ENCODE assay signal across 13 cellular contexts in the genomic region with DNA sequence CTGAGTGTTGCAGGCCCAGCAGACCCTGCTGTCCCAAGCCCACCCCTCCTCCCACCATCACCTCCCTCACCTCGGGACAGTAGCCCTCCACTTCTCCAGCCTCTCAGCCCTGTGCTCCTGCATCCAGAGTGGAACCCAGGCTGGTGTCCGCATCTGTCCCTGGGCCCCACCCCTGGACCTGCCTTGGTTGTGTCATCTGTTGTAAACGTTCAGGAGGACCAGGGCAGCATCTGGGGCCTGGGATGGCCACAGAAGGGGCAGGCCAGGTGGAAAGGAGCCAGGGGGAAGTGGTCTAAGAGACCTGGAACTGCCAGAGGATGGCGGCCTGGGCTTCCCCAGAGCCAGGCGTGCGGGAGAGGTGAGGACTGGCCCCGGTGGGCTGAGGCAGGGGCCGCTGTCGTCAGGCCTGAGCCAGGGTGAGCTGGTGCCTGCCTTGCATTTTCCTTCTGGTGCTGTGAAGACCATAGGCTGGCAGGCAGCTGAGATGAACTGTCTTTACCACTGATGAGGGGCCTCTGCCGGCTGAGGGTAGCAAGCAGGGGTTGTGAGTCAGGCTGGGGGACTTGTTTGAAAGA. TPM values are rescaled to one million over a fixed set of nuclear protein-coding genes. Genes with fewer than 3 reads are reported as not detected.
DNase-seq lines count a peak whose midpoint lies in the region; ATAC-seq and TF ChIP-seq lines count a peak whose summit lies in the region.
"Had no signal": no experiment of that assay in that cellular context is flagged by ENCODE, and none has a peak within 500 bp of the region (broad histone marks: within the 10 kb centered on the region; RNA-seq: fewer than 3 reads in every experiment).

No MANE protein-coding gene starts in this region.

- CTCF ChIA-PET in Caco-2 (lab: Charles Lee): interaction anchor here (0.6 kb wide), 1 partner anchor 258 kb away, joined by 3 read pairs; no protein-coding TSS in a partner anchor

- H3K36me3 ChIP-seq in Caco-2 (ENCODE audit: control insufficient read depth, insufficient read depth, low read length) (no peaks in the 10 kb centered on the region), lower lobe of right lung (peaks cover 81% of the 10 kb centered on the region)

- no peaks in the 10 kb centered on the region for H3K27me3 Mint-ChIP-seq in Caco-2 (ENCODE audit: insufficient read depth, unreplicated experiment)
- H3K27me3 Mint-ChIP-seq: activated naive CD8-positive, alpha-beta T cell had no signal

- H3K9me3 ChIP-seq in Caco-2 (no peaks in the 10 kb centered on the region), lower lobe of right lung (no peaks in the 10 kb centered on the region)

- intact Hi-C loops in Caco-2 (cut with micrococcal nuclease; ENCODE audit: unreplicated experiment): no loop called here
- intact Hi-C loops in lower lobe of right lung (cut with DNase I): no loop called here

- TSS peak; percentile 21 for BruUV-seq in Caco-2 (replicated peaks; lab: Mats Ljungman, UMichigan)

- no peaks in the 10 kb centered on the region for H3K4me1 Mint-ChIP-seq in Caco-2 (ENCODE audit: low read depth, unreplicated experiment)
- H3K4me1 Mint-ChIP-seq in stimulated activated effector memory CD8-positive, alpha-beta T cell treated with anti-CD3 and anti-CD28 coated beads, Interleukin-12 subunit alpha, Interleukin-12 subunit beta, amount 100 ng/mL, for 72 hours: no peaks in the 10 kb centered on the region

- DNase-seq in Caco-2 (no peak), lower lobe of right lung (no peak), NK-92 (lab: John Stamatoyannopoulos, UW; ENCODE audit: unreplicated experiment) (no peak), G401 (ENCODE audit: low spot score) (no peak)
- no peak for DNase-seq in stimulated activated effector memory CD8-positive, alpha-beta T cell treated with anti-CD3 and anti-CD28 coated beads, Interleukin-12 subunit alpha, Interleukin-12 subunit beta, amount 100 ng/mL, for 72 hours (ENCODE audit: low spot score in 2 of 2)
- DNase-seq: activated CD4-positive, alpha-beta T cell treated with anti-CD3 and anti-CD28 coated beads for 4 hours; activated T-cell treated with anti-CD3 and anti-CD28 coated beads, Interleukin-2, amount 50 U/mL, for 1 hour; midbrain; NCI-H1048 had no signal

- H3K27me3 ChIP-seq in Caco-2 (replicated peaks; ENCODE audit: control insufficient read depth, insufficient read depth, low read length) (no peaks in the 10 kb centered on the region), lower lobe of right lung (ENCODE audit: low read depth) (no peaks in the 10 kb centered on the region)

- H3K9me3 Mint-ChIP-seq in Caco-2 (ENCODE audit: unreplicated experiment): no peaks in the 10 kb centered on the region
- H3K9me3 Mint-ChIP-seq in stimulated activated effector memory CD8-positive, alpha-beta T cell treated with anti-CD3 and anti-CD28 coated beads, Interleukin-12 subunit alpha, Interleukin-12 subunit beta, amount 100 ng/mL, for 72 hours: no peaks in the 10 kb centered on the region

- H3K27ac Mint-ChIP-seq in Caco-2 (ENCODE audit: unreplicated experiment): no peak overlapping the region
- H3K27ac Mint-ChIP-seq in stimulated activated effector memory CD8-positive, alpha-beta T cell treated with anti-CD3 and anti-CD28 coated beads, Interleukin-12 subunit alpha, Interleukin-12 subunit beta, amount 100 ng/mL, for 72 hours: peak overlapping the region; percentile 81
- H3K27ac Mint-ChIP-seq: activated naive CD8-positive, alpha-beta T cell had no signal

- H3K4me3 Mint-ChIP-seq in Caco-2 (ENCODE audit: unreplicated experiment): no peak overlapping the region
- no peak overlapping the region for H3K4me3 Mint-ChIP-seq in stimulated activated effector memory CD8-positive, alpha-beta T cell treated with anti-CD3 and anti-CD28 coated beads, Interleukin-12 subunit alpha, Interleukin-12 subunit beta, amount 100 ng/mL, for 72 hours
- H3K4me3 Mint-ChIP-seq: activated naive CD8-positive, alpha-beta T cell had no signal

- peak overlapping the region; percentile 98 for H3K27ac ChIP-seq in angular gyrus (ENCODE audit: low read depth, low read length)
- H3K27ac ChIP-seq in lower lobe of right lung: peak overlapping the region; percentile 85

- H3K36me3 Mint-ChIP-seq in Caco-2 (ENCODE audit: insufficient read depth, unreplicated experiment): peaks cover 36% of the 10 kb centered on the region
- H3K36me3 Mint-ChIP-seq in stimulated activated effector memory CD8-positive, alpha-beta T cell treated with anti-CD3 and anti-CD28 coated beads, Interleukin-12 subunit alpha, Interleukin-12 subunit beta, amount 100 ng/mL, for 72 hours: peaks cover 39% of the 10 kb centered on the region

- POLR2A ChIA-PET in Caco-2 (lab: Charles Lee): no interaction called here

- no peak overlapping the region for H3K4me3 ChIP-seq in Caco-2 (ENCODE audit: low read depth, low read length)
- no peak overlapping the region for H3K4me3 ChIP-seq in lower lobe of right lung

- TF ChIP-seq CTCF in Caco-2 (IDR thresholded peaks at IDR 0.05; ENCODE audit: insufficient read depth in 1 of 2, low read depth in 1 of 2, low read length in 1 of 2, severe bottlenecking in 1 of 2, unreplicated experiment in 1 of 2): no peak
- no peak for TF ChIP-seq CTCF in lower lobe of right lung (IDR thresholded peaks at IDR 0.05)

- ATAC-seq in lower lobe of right lung: no peak
- ATAC-seq in stimulated activated effector memory CD8-positive, alpha-beta T cell treated with anti-CD3 and anti-CD28 coated beads, Interleukin-12 subunit alpha, Interleukin-12 subunit beta, amount 100 ng/mL, for 72 hours: no peak
- no peak for ATAC-seq in GM19397 (IDR thresholded peaks at IDR 0.05; ENCODE audit: unreplicated experiment)
- ATAC-seq in HG03159 (IDR thresholded peaks at IDR 0.05; ENCODE audit: unreplicated experiment): no peak

- H3K4me1 ChIP-seq in Caco-2 (peaks cover 19% of the 10 kb centered on the region), lower lobe of right lung (peaks cover 18% of the 10 kb centered on the region)

- in situ Hi-C loops in G401 (cut with HindIII; ENCODE audit: low sequenced_read_pairs): no loop called here

RNA-seq across cellular contexts. Expression of a gene that starts 26.1 kb away (rescaled TPM):
- 15.5 and 16.6 TPM in 2 replicates for total RNA-seq in Caco-2 (2022)
- total RNA-seq in lower lobe of right lung: 41.5 TPM
- 13.8 and 18.6 TPM in 2 replicates for total RNA-seq in G401 (2014; rRNA removed; shearing (Covaris generic))

RNA-seq across cellular contexts. Expression of a gene that starts 31.1 kb away (rescaled TPM):
- total RNA-seq in Caco-2 (2022) (25.7 and 26.1 TPM in 2 replicates), lower lobe of right lung (27.2 TPM)
- 35.1 and 38.2 TPM in 2 replicates for total RNA-seq in G401 (2014; rRNA removed; shearing (Covaris generic))
